In the genomic region with DNA sequence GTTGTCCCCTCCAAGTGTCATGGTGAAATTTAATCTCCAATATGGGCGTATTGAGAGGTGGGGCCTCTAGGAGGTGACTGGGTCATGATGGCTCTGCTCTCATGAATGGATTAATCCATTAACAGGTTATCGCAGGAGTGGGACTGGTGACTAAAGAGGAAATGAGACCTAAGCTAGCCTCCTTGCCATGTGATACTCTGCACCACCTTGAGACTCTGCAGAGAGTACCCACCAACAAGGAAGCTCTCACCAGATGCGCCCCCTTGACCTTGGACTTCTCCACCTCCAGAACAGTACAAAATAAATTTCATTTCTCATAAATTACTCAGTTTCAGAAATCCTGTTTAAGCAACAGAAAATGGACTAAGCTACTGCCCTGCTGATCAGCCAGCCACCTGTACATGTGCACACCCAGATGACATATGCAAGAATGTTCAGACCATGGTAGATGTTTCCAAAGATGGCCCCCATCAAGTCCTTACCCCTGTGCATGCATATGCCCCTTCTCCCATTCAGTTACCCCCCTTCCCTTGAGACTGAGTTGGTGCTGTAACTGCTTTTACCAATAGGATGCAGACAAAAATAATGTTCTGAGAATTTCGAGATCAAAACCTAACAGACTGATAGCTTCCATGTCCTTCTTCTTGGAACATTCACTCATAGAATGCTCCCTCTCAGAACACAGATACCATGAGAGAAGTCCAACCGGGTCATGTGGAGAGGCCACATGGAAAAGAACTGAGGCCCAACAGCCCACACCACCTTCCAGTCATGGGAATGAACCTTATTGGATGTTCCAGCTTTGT, we compare ENCODE assay signal across 11 cellular contexts. TPM values are rescaled to one million over a fixed set of nuclear protein-coding genes. Genes with fewer than 3 reads are reported as not detected.
DNase-seq lines count a peak whose midpoint lies in the region; ATAC-seq and TF ChIP-seq lines count a peak whose summit lies in the region.
"Had no signal": no experiment of that assay in that cellular context is flagged by ENCODE, and none has a peak within 500 bp of the region (broad histone marks: within the 10 kb centered on the region; RNA-seq: fewer than 3 reads in every experiment).

No MANE protein-coding gene starts in this region.

- ATAC-seq in GM19372 (IDR thresholded peaks at IDR 0.05; ENCODE audit: low read depth, unreplicated experiment): peak; percentile 28
- peak; percentile 35 for ATAC-seq in HG03135 (IDR thresholded peaks at IDR 0.05; ENCODE audit: unreplicated experiment)
- no peak for ATAC-seq in activated naive CD8-positive, alpha-beta T cell treated with anti-CD3 and anti-CD28 coated beads, Interleukin-2, amount 10 ng/mL, durations not matched to agents 7 days and 5 days (ENCODE audit: low read depth)
- ATAC-seq: left lobe of liver had no signal

- POLR2A ChIA-PET in activated naive CD8-positive, alpha-beta T cell treated with anti-CD3 and anti-CD28 coated beads, Interleukin-2, amount 10 ng/mL, durations not matched to agents 7 days and 5 days (lab: Charles Lee): interaction anchor here (1.3 to 2.4 kb wide), 4 partner anchors 9 to 28 kb away, joined by 4 to 32 read pairs (median 8); a partner anchor contains a TSS

- peak overlapping the region; percentile 85 for H3K27ac Mint-ChIP-seq in activated naive CD8-positive, alpha-beta T cell treated with anti-CD3 and anti-CD28 coated beads, Interleukin-2, amount 10 ng/mL, durations not matched to agents 7 days and 5 days
- H3K27ac Mint-ChIP-seq in Calu3 (ENCODE audit: unreplicated experiment): no peak overlapping the region

- no peak for TF ChIP-seq CTCF in Calu3 (IDR thresholded peaks at IDR 0.05; ENCODE audit: unreplicated experiment)

- CTCF ChIA-PET in Calu3 (lab: Charles Lee): interaction anchor here (2.3 kb wide), 1 partner anchor 29 kb away, joined by 7 read pairs; a partner anchor contains a TSS

- intact Hi-C loops in Calu3 (cut with micrococcal nuclease; ENCODE audit: unreplicated experiment): no loop called here

- H3K4me1 Mint-ChIP-seq in activated naive CD8-positive, alpha-beta T cell treated with anti-CD3 and anti-CD28 coated beads, Interleukin-2, amount 10 ng/mL, durations not matched to agents 7 days and 5 days: peaks cover 61% of the 10 kb centered on the region
- H3K4me1 Mint-ChIP-seq in Calu3 (ENCODE audit: low read depth, unreplicated experiment): peaks cover 36% of the 10 kb centered on the region

- H3K4me3 Mint-ChIP-seq in activated naive CD8-positive, alpha-beta T cell treated with anti-CD3 and anti-CD28 coated beads, Interleukin-2, amount 10 ng/mL, durations not matched to agents 7 days and 5 days: peak overlapping the region; percentile 46
- H3K4me3 Mint-ChIP-seq in Calu3 (ENCODE audit: low read depth, unreplicated experiment): no peak overlapping the region

- no peak for DNase-seq in activated naive CD8-positive, alpha-beta T cell treated with anti-CD3 and anti-CD28 coated beads, Interleukin-2, amount 10 ng/mL, durations not matched to agents 7 days and 5 days
- no peak for DNase-seq in Calu3
- DNase-seq in amygdala (lab: John Stamatoyannopoulos, UW): no peak
- DNase-seq in NCI-H2029 treated with DMSO at 0.1 percent for 48 hours (lab: John Stamatoyannopoulos, UW): no peak
- DNase-seq in NCI-H187 (lab: John Stamatoyannopoulos, UW): no peak

- no peaks in the 10 kb centered on the region for H3K27me3 Mint-ChIP-seq in activated naive CD8-positive, alpha-beta T cell treated with anti-CD3 and anti-CD28 coated beads, Interleukin-2, amount 10 ng/mL, durations not matched to agents 7 days and 5 days
- no peaks in the 10 kb centered on the region for H3K27me3 Mint-ChIP-seq in Calu3 (ENCODE audit: unreplicated experiment)

- peaks cover under 1% of the 10 kb centered on the region for H3K9me3 Mint-ChIP-seq in activated naive CD8-positive, alpha-beta T cell treated with anti-CD3 and anti-CD28 coated beads, Interleukin-2, amount 10 ng/mL, durations not matched to agents 7 days and 5 days
- no peaks in the 10 kb centered on the region for H3K9me3 Mint-ChIP-seq in Calu3 (ENCODE audit: low read depth, unreplicated experiment)

- no TSS peak for BruUV-seq in Calu3 (replicated peaks; lab: Mats Ljungman, UMichigan)

- H3K36me3 Mint-ChIP-seq in activated naive CD8-positive, alpha-beta T cell treated with anti-CD3 and anti-CD28 coated beads, Interleukin-2, amount 10 ng/mL, durations not matched to agents 7 days and 5 days: peaks cover 9% of the 10 kb centered on the region
- H3K36me3 Mint-ChIP-seq in Calu3 (ENCODE audit: insufficient read depth, unreplicated experiment): no peaks in the 10 kb centered on the region

- peak overlapping the region; percentile 51; the same call in 1 of the 2 replicates for H3K4me3 ChIP-seq in GM08714 (ENCODE audit: low read length)
- H3K4me3 ChIP-seq: skin epidermis, suprapubic skin had no signal

RNA-seq across cellular contexts. Expression of a gene that starts 28.4 kb away (rescaled TPM):
- 10 to 100 TPM; 18.3 to 19.8 TPM for total RNA-seq in activated naive CD8-positive, alpha-beta T cell treated with anti-CD3 and anti-CD28 coated beads, Interleukin-2, amount 10 ng/mL, durations not matched to agents 7 days and 5 days
- total RNA-seq in Calu3 (2022): 15.3 and 15.8 TPM in 2 replicates

RNA-seq across cellular contexts. Expression of a gene that starts 58.5 kb away (rescaled TPM):
- 1 to 10 TPM; 3.0 to 3.7 TPM for total RNA-seq in activated naive CD8-positive, alpha-beta T cell treated with anti-CD3 and anti-CD28 coated beads, Interleukin-2, amount 10 ng/mL, durations not matched to agents 7 days and 5 days
- 3.9 and 5.1 TPM in 2 replicates for total RNA-seq in Calu3 (2022)
